Comparison of ENCODE assay signal across 20 cellular contexts in genomic region chr13:114054269-114054668, GRCh38.
DNase-seq lines count a peak whose midpoint lies in the region; ATAC-seq, FAIRE-seq and TF ChIP-seq lines count a peak whose summit lies in the region.
"Had no signal": no experiment of that assay in that cellular context is flagged by ENCODE, and none has a peak within 500 bp of the region (broad histone marks: within the 10 kb centered on the region; RNA-seq: fewer than 3 reads in every experiment).

No MANE protein-coding gene starts in this region.

- no peak overlapping the region for H2AFZ ChIP-seq in astrocyte (ENCODE audit: low read depth, low read length)

- peaks cover 98% of the 10 kb centered on the region for H3K79me2 ChIP-seq in astrocyte (ENCODE audit: insufficient read depth, low read length)

- peak; percentile 36 for DNase-seq in stimulated activated naive CD8-positive, alpha-beta T cell treated with anti-CD3 and anti-CD28 coated beads, Interleukin-15, Interleukin-2, amounts not matched to agents 100 U/mL and 50 U/mL, for 24 hours
- DNase-seq in stimulated activated naive CD8-positive, alpha-beta T cell treated with anti-CD3 and anti-CD28 coated beads, Interleukin-15, amount 100 ng/mL, for 72 hours = no peak
- DNase-seq in astrocyte (ENCODE audit: low read depth) (no peak), urothelium cell line (ENCODE audit: low spot score) (peak; percentile 55), ACHN (no peak)
- DNase-seq: amniotic stem cell; effector memory CD8-positive, alpha-beta T cell; heart right ventricle; KG1; NCI-H1048; NCI-H2081 treated with DMSO at 0.1 percent for 48 hours; NCI-H524 treated with DMSO at 0.1 percent for 48 hours had no signal

- no peak overlapping the region for H3K4me3 Mint-ChIP-seq in stimulated activated naive CD8-positive, alpha-beta T cell treated with anti-CD3 and anti-CD28 coated beads, Interleukin-15, amount 100 ng/mL, for 72 hours
- peak overlapping the region; percentile 40 for H3K4me3 Mint-ChIP-seq in astrocyte (ENCODE audit: unreplicated experiment)
- H3K4me3 Mint-ChIP-seq: CD14-positive monocyte; effector memory CD8-positive, alpha-beta T cell; nephron; type B pancreatic cell had no signal

- H3K4me3 ChIP-seq in HEK293 (ENCODE audit: low read depth, low read length) = no peak overlapping the region
- H3K4me3 ChIP-seq in astrocyte (ENCODE audit: insufficient read depth, low read depth, low read length) = no peak overlapping the region
- H3K4me3 ChIP-seq: heart right ventricle, SK-N-MC had no signal

- POLR2A ChIA-PET in HEK293 (lab: Yijun Ruan, JAX) = no interaction called here

- in situ Hi-C loops in ACHN (cut with HindIII; ENCODE audit: low pct_ligation_motif_present, low pct_unique_long_range_greater_than_20kb, low sequenced_read_pairs) = no loop called here

- no peak for TF ChIP-seq CTCF in HEK293 (tag by site-specific recombination; IDR thresholded peaks at IDR 0.05)
- no peak for TF ChIP-seq CTCF in astrocyte (IDR thresholded peaks at IDR 0.05; ENCODE audit: insufficient read depth, low read depth, low read length)

- no peak overlapping the region for H3K4me2 ChIP-seq in astrocyte (ENCODE audit: low read length)

- no peaks in the 10 kb centered on the region for H3K27me3 Mint-ChIP-seq in stimulated activated naive CD8-positive, alpha-beta T cell treated with anti-CD3 and anti-CD28 coated beads, Interleukin-15, amount 100 ng/mL, for 72 hours
- no peaks in the 10 kb centered on the region for H3K27me3 Mint-ChIP-seq in astrocyte (ENCODE audit: low read depth, unreplicated experiment)
- H3K27me3 Mint-ChIP-seq: effector memory CD8-positive, alpha-beta T cell; type B pancreatic cell had no signal

- FAIRE-seq in astrocyte (lab: Jason Lieb, UNC) = no peak
- no peak for FAIRE-seq in urothelium cell line (lab: Jason Lieb, UNC)
- FAIRE-seq: keratinocyte had no signal

- no peak for TF ChIP-seq POLR2A in GM18505 (IDR thresholded peaks at IDR 0.05; ENCODE audit: borderline replicate concordance, extremely low read depth, insufficient read depth, insufficient read length)

- H3K4me1 Mint-ChIP-seq in stimulated activated naive CD8-positive, alpha-beta T cell treated with anti-CD3 and anti-CD28 coated beads, Interleukin-15, amount 100 ng/mL, for 72 hours = peaks cover 86% of the 10 kb centered on the region
- H3K4me1 Mint-ChIP-seq in astrocyte (ENCODE audit: low read depth, unreplicated experiment) = peaks cover 9% of the 10 kb centered on the region

- no peak overlapping the region for H3K27ac ChIP-seq in HEK293 (ENCODE audit: extremely low read depth, low read depth, low read length)
- no peak overlapping the region for H3K27ac ChIP-seq in astrocyte (ENCODE audit: low read depth, low read length)
- H3K27ac ChIP-seq: heart right ventricle, SK-N-MC had no signal

- no peaks in the 10 kb centered on the region for H3K4me1 ChIP-seq in HEK293 (ENCODE audit: control insufficient read depth, insufficient read depth, low read length)
- H3K4me1 ChIP-seq in astrocyte (ENCODE audit: insufficient read depth, low read length) = peaks cover 27% of the 10 kb centered on the region

- H3K27ac Mint-ChIP-seq in stimulated activated naive CD8-positive, alpha-beta T cell treated with anti-CD3 and anti-CD28 coated beads, Interleukin-15, amount 100 ng/mL, for 72 hours = no peak overlapping the region
- no peak overlapping the region for H3K27ac Mint-ChIP-seq in astrocyte (ENCODE audit: unreplicated experiment)
- H3K27ac Mint-ChIP-seq: CD14-positive monocyte, nephron, type B pancreatic cell had no signal

- peaks cover 91% of the 10 kb centered on the region for H4K20me1 ChIP-seq in astrocyte (ENCODE audit: insufficient read depth, low read length)

- no peaks in the 10 kb centered on the region for H3K9me3 Mint-ChIP-seq in stimulated activated naive CD8-positive, alpha-beta T cell treated with anti-CD3 and anti-CD28 coated beads, Interleukin-15, amount 100 ng/mL, for 72 hours
- no peaks in the 10 kb centered on the region for H3K9me3 Mint-ChIP-seq in astrocyte (ENCODE audit: unreplicated experiment)
- H3K9me3 Mint-ChIP-seq: effector memory CD8-positive, alpha-beta T cell; nephron; type B pancreatic cell had no signal

- no peaks in the 10 kb centered on the region for H3K27me3 ChIP-seq in astrocyte (ENCODE audit: insufficient read depth, low read length)
- H3K27me3 ChIP-seq: heart right ventricle had no signal

- no peaks in the 10 kb centered on the region for H3K9me3 ChIP-seq in HEK293 (ENCODE audit: control insufficient read depth, insufficient read depth, low read depth, low read length)
- H3K9me3 ChIP-seq in astrocyte (ENCODE audit: insufficient read depth, low read depth, low read length) = no peaks in the 10 kb centered on the region
- H3K9me3 ChIP-seq: heart right ventricle had no signal

- peaks cover 0 to 3% of the 10 kb centered on the region in 2 experiments; a peak in 1 of 3 replicates for H3K36me3 ChIP-seq in HEK293 (ENCODE audit: control insufficient read depth in 2 of 2, insufficient read depth in 1 of 2, low read length in 2 of 2)
- H3K36me3 ChIP-seq in astrocyte (ENCODE audit: insufficient read depth, low read length) = peaks cover 14% of the 10 kb centered on the region

- H3K9ac ChIP-seq in astrocyte (ENCODE audit: low read length) = no peak overlapping the region

- CTCF ChIA-PET in HEK293 (lab: Yijun Ruan, JAX) = no interaction called here

- H3K36me3 Mint-ChIP-seq in astrocyte (ENCODE audit: low read depth, unreplicated experiment) = peaks cover 10% of the 10 kb centered on the region
- H3K36me3 Mint-ChIP-seq: type B pancreatic cell had no signal

- ATAC-seq in stimulated activated naive CD8-positive, alpha-beta T cell treated with anti-CD3 and anti-CD28 coated beads, Interleukin-15, Interleukin-2, amounts not matched to agents 100 U/mL and 50 U/mL, for 24 hours = no peak
- no peak for ATAC-seq in stimulated activated naive CD8-positive, alpha-beta T cell treated with anti-CD3 and anti-CD28 coated beads, Interleukin-15, amount 100 ng/mL, for 72 hours
- ATAC-seq in GM18505 (IDR thresholded peaks at IDR 0.05; ENCODE audit: unreplicated experiment) (no peak), HG03196 (IDR thresholded peaks at IDR 0.05; ENCODE audit: unreplicated experiment) (no peak)
- ATAC-seq: effector memory CD8-positive, alpha-beta T cell; heart right ventricle had no signal

TF ChIP-seq in HEK293, 187 proteins besides CTCF, POLR2A, EP300 and RAD21:
- TF ChIP-seq PATZ1 (tag by site-specific recombination; IDR thresholded peaks at IDR 0.05) = peak; percentile 21; the same call in 1 of the 2 replicates
- no peak for TF ChIP-seq FEZF1 (tag by site-specific recombination; IDR thresholded peaks at IDR 0.05)
- TF ChIP-seq ZSCAN16 (tag by site-specific recombination; IDR thresholded peaks at IDR 0.05) = no peak
- peak; percentile 18; the same call in 1 of the 2 replicates for TF ChIP-seq SP2 (tag by site-specific recombination; IDR thresholded peaks at IDR 0.05)
- TF ChIP-seq SCRT2 (tag by site-specific recombination; IDR thresholded peaks at IDR 0.05) = peak; percentile 41; the same call in 1 of the 2 replicates
- peak; percentile 49 for TF ChIP-seq KLF9 (tag by site-specific recombination; IDR thresholded peaks at IDR 0.05; ENCODE audit: low read depth)

Comparison
In these comparisons a context has a peak if more than half of its experiments do, and no peak if none do; other contexts are left out.
1. DNase-seq: peak in stimulated activated naive CD8-positive, alpha-beta T cell treated with anti-CD3 and anti-CD28 coated beads, Interleukin-15, Interleukin-2, amounts not matched to agents 100 U/mL and 50 U/mL, for 24 hours (single experiment) and urothelium cell line (single experiment); none in stimulated activated naive CD8-positive, alpha-beta T cell treated with anti-CD3 and anti-CD28 coated beads, Interleukin-15, amount 100 ng/mL, for 72 hours (0 of 2), astrocyte (single experiment) and ACHN (single experiment).